9 cellular contexts compared by ENCODE assay signal in genomic region chr11:65133724-65134123, GRCh38. TPM values are rescaled to one million over a fixed set of nuclear protein-coding genes. Genes with fewer than 3 reads are reported as not detected.
DNase-seq lines count a peak whose midpoint lies in the region; ATAC-seq, FAIRE-seq and TF ChIP-seq lines count a peak whose summit lies in the region.
"Had no signal": no experiment of that assay in that cellular context is flagged by ENCODE, and none has a peak within 500 bp of the region (broad histone marks: within the 10 kb centered on the region; RNA-seq: fewer than 3 reads in every experiment).

No MANE protein-coding gene starts in this region.

- no peak overlapping the region for H2BK120ac ChIP-seq in mesenchymal stem cell (ENCODE audit: low read depth, low read length)

- H4K8ac ChIP-seq in mesenchymal stem cell (ENCODE audit: low read length) = no peak overlapping the region

- peak overlapping the region; percentile 100 for H3K27ac Mint-ChIP-seq in activated naive CD4-positive, alpha-beta T cell treated with anti-CD3 and anti-CD28 coated beads for 36 hours
- H3K27ac Mint-ChIP-seq in chondrocyte (ENCODE audit: unreplicated experiment) = peak overlapping the region; percentile 99

- no peak overlapping the region for H2AK5ac ChIP-seq in mesenchymal stem cell (ENCODE audit: low read length, severe bottlenecking)

- 5% methylated on average over 20 of the region's 20 CpGs for WGBS in mesenchymal stem cell

- no peak overlapping the region for H2BK5ac ChIP-seq in mesenchymal stem cell (ENCODE audit: low read depth, low read length, poor library complexity, severe bottlenecking)

- H3K9me3 Mint-ChIP-seq in activated naive CD4-positive, alpha-beta T cell treated with anti-CD3 and anti-CD28 coated beads for 36 hours = no peaks in the 10 kb centered on the region
- no peaks in the 10 kb centered on the region for H3K9me3 Mint-ChIP-seq in chondrocyte (ENCODE audit: low read depth)

- peaks cover 18% of the 10 kb centered on the region for H3K79me1 ChIP-seq in mesenchymal stem cell (replicated peaks; ENCODE audit: low read length, poor library complexity, severe bottlenecking)

- peak overlapping the region; percentile 91 for H3K4me2 ChIP-seq in mesenchymal stem cell (ENCODE audit: low read length, poor library complexity, severe bottlenecking)

- H3K27ac ChIP-seq in mesenchymal stem cell (ENCODE audit: low read length, poor library complexity, severe bottlenecking) (no peak overlapping the region), vagina (peak overlapping the region; percentile 94)

- peak overlapping the region in 1 of 2 experiments; percentile 33 for H2BK12ac ChIP-seq in mesenchymal stem cell (ENCODE audit: low read length in 2 of 2)

- H3K4me1 ChIP-seq in mesenchymal stem cell (ENCODE audit: control insufficient read depth, insufficient read depth, low read depth, low read length) (peaks cover 23% of the 10 kb centered on the region), vagina (peaks cover 30% of the 10 kb centered on the region)

- H3K9ac ChIP-seq in mesenchymal stem cell (ENCODE audit: low read length) = peak overlapping the region; percentile 99

- H3K9me3 ChIP-seq in mesenchymal stem cell (ENCODE audit: control insufficient read depth, low read length) (no peaks in the 10 kb centered on the region), vagina (no peaks in the 10 kb centered on the region)

- FAIRE-seq in D721Med (lab: Jason Lieb, UNC) = no peak
- FAIRE-seq: colon had no signal

- H3K4me3 ChIP-seq in mesenchymal stem cell (ENCODE audit: insufficient read depth in 1 of 2, low read depth in 1 of 2, low read length in 2 of 2) (peak overlapping the region; percentile 93), vagina (peak overlapping the region; percentile 87 to 89)

- peaks cover 39 to 43% of the 10 kb centered on the region in 2 experiments for H3K36me3 ChIP-seq in mesenchymal stem cell (ENCODE audit: control insufficient read depth in 1 of 2, insufficient read depth in 2 of 2, low read depth in 1 of 2, low read length in 2 of 2)
- H3K36me3 ChIP-seq in vagina = peaks cover 0 to 38% of the 10 kb centered on the region in 2 donors

- intact Hi-C loops in activated naive CD4-positive, alpha-beta T cell treated with anti-CD3 and anti-CD28 coated beads for 36 hours (cut with micrococcal nuclease) = loop anchor here (1.0 to 5.0 kb wide), 2 partner anchors 16 to 129 kb away; partner anchors contain the start of genes POLA2 and ZNHIT2
- intact Hi-C loops in vagina (cut with DNase I) = loop anchor here (2.0 kb wide), 1 partner anchor 47 kb away; the partner anchor contains the start of gene CAPN1

- H3K4me3 Mint-ChIP-seq in activated naive CD4-positive, alpha-beta T cell treated with anti-CD3 and anti-CD28 coated beads for 36 hours = peak overlapping the region; percentile 99
- peak overlapping the region; percentile 92 for H3K4me3 Mint-ChIP-seq in chondrocyte (ENCODE audit: unreplicated experiment)

- no peak for TF ChIP-seq CTCF in chondrocyte (IDR thresholded peaks at IDR 0.05)
- TF ChIP-seq CTCF in vagina (IDR thresholded peaks at IDR 0.05) = no peak
- no peak for TF ChIP-seq CTCF in D721Med (IDR thresholded peaks at IDR 0.05; ENCODE audit: insufficient read depth, missing control alignments)

- peak overlapping the region; percentile 88 to 99 for H3K18ac ChIP-seq in mesenchymal stem cell (ENCODE audit: low read depth in 1 of 2, low read length in 2 of 2)

- H3K27me3 Mint-ChIP-seq in activated naive CD4-positive, alpha-beta T cell treated with anti-CD3 and anti-CD28 coated beads for 36 hours (ENCODE audit: low read depth) = no peaks in the 10 kb centered on the region
- H3K27me3 Mint-ChIP-seq in chondrocyte (ENCODE audit: low read depth) = no peaks in the 10 kb centered on the region

- H3K23ac ChIP-seq in mesenchymal stem cell (ENCODE audit: low read length in 2 of 2) = no peak overlapping the region

- peak overlapping the region; percentile 77 for H4K91ac ChIP-seq in mesenchymal stem cell (ENCODE audit: low read length)

- H3K4ac ChIP-seq in mesenchymal stem cell (ENCODE audit: low read depth in 1 of 2, low read length in 2 of 2) = peak overlapping the region; percentile 39 to 86

- no peak for TF ChIP-seq POLR2A in vagina (IDR thresholded peaks at IDR 0.05)

- no peak for ATAC-seq in GM18502 (IDR thresholded peaks at IDR 0.05; ENCODE audit: poor library complexity, unreplicated experiment)

- CTCF ChIA-PET in activated naive CD4-positive, alpha-beta T cell treated with anti-CD3 and anti-CD28 coated beads for 36 hours (lab: Charles Lee) = no interaction called here

- no peak for DNase-seq in activated naive CD4-positive, alpha-beta T cell treated with anti-CD3 and anti-CD28 coated beads for 36 hours
- no peak for DNase-seq in activated naive CD4-positive, alpha-beta T cell treated with Interleukin-2 at 50 U/mL for 16 hours
- DNase-seq in chondrocyte (ENCODE audit: low spot score) (no peak), mesenchymal stem cell (peak; percentile 29), vagina (ENCODE audit: extremely low spot score in 2 of 2) (no peak), D721Med (ENCODE audit: insufficient read length, low spot score) (no peak), foreskin melanocyte (no peak)

- peaks cover 7% of the 10 kb centered on the region for H3K36me3 Mint-ChIP-seq in activated naive CD4-positive, alpha-beta T cell treated with anti-CD3 and anti-CD28 coated beads for 36 hours (ENCODE audit: low read depth)
- peaks cover 7% of the 10 kb centered on the region for H3K36me3 Mint-ChIP-seq in chondrocyte (ENCODE audit: low read depth)

- no peak overlapping the region for H3K14ac ChIP-seq in mesenchymal stem cell (ENCODE audit: low read length in 2 of 2)

- H2AFZ ChIP-seq in mesenchymal stem cell (ENCODE audit: low read depth, low read length) = no peak overlapping the region

- H3K27me3 ChIP-seq in mesenchymal stem cell (ENCODE audit: control insufficient read depth in 1 of 2, insufficient read depth in 1 of 2, low read length in 2 of 2) = no peaks in the 10 kb centered on the region
- no peaks in the 10 kb centered on the region for H3K27me3 ChIP-seq in vagina

- peaks cover 29% of the 10 kb centered on the region for H3K4me1 Mint-ChIP-seq in activated naive CD4-positive, alpha-beta T cell treated with anti-CD3 and anti-CD28 coated beads for 36 hours (ENCODE audit: low read depth)
- H3K4me1 Mint-ChIP-seq in chondrocyte (ENCODE audit: low read depth) = peaks cover 25% of the 10 kb centered on the region

- peak overlapping the region; percentile 46 for H2BK15ac ChIP-seq in mesenchymal stem cell (ENCODE audit: low read depth, poor library complexity, severe bottlenecking)

RNA-seq across cellular contexts. Expression of gene SYVN1, which starts 0.6 kb away (rescaled TPM):
- total RNA-seq in activated naive CD4-positive, alpha-beta T cell treated with anti-CD3 and anti-CD28 coated beads for 36 hours = 10 to 100 TPM; 19.0 to 19.2 TPM
- 47.5 to 53.5 TPM (median 49.2 TPM) in 3 replicates for total RNA-seq in chondrocyte
- 33.9 TPM for polyA plus RNA-seq in mesenchymal stem cell (2013, experiment 1 of 2)
- 33.2 TPM for polyA plus RNA-seq in mesenchymal stem cell (2013, experiment 2 of 2)
- 42.5 TPM for total RNA-seq in vagina

RNA-seq across cellular contexts. Expression of gene MRPL49, which starts 11.6 kb away (rescaled TPM):
- total RNA-seq in activated naive CD4-positive, alpha-beta T cell treated with anti-CD3 and anti-CD28 coated beads for 36 hours = 10 to 100 TPM; 49.3 to 51.6 TPM
- total RNA-seq in chondrocyte (37.2 to 43.2 TPM (median 40.5 TPM) in 3 replicates), vagina (43.5 TPM)
- 34.0 TPM for polyA plus RNA-seq in mesenchymal stem cell (2013, experiment 1 of 2)
- 33.7 TPM for polyA plus RNA-seq in mesenchymal stem cell (2013, experiment 2 of 2)

RNA-seq across cellular contexts. Expression of gene FAU, which starts 11.8 kb away (rescaled TPM):
- total RNA-seq in activated naive CD4-positive, alpha-beta T cell treated with anti-CD3 and anti-CD28 coated beads for 36 hours = 1,000 to 10,000 TPM; 1,272 to 1,294 TPM
- total RNA-seq in chondrocyte (506 to 669 TPM (median 519 TPM) in 3 replicates), vagina (1,228 TPM)
- 1,069 TPM for polyA plus RNA-seq in mesenchymal stem cell (2013, experiment 1 of 2)
- 1,068 TPM for polyA plus RNA-seq in mesenchymal stem cell (2013, experiment 2 of 2)

RNA-seq across cellular contexts. Expression of gene ZNHIT2, which starts 16.2 kb away (rescaled TPM):
- total RNA-seq in activated naive CD4-positive, alpha-beta T cell treated with anti-CD3 and anti-CD28 coated beads for 36 hours = 1 to 10 TPM; 5.6 to 6.1 TPM
- total RNA-seq in chondrocyte = 7.9 to 8.7 TPM (median 7.9 TPM) in 3 replicates
- 5.1 TPM for polyA plus RNA-seq in mesenchymal stem cell (2013, experiment 1 of 2)
- polyA plus RNA-seq in mesenchymal stem cell (2013, experiment 2 of 2) = 5.0 TPM
- 15.7 TPM for total RNA-seq in vagina

RNA-seq across cellular contexts. Expression of gene TM7SF2, which starts 22.1 kb away (rescaled TPM):
- 10 to 100 TPM; 10.9 to 11.9 TPM for total RNA-seq in activated naive CD4-positive, alpha-beta T cell treated with anti-CD3 and anti-CD28 coated beads for 36 hours
- 10.3 to 14.4 TPM (median 10.7 TPM) in 3 replicates for total RNA-seq in chondrocyte
- 37.6 TPM for polyA plus RNA-seq in mesenchymal stem cell (2013, experiment 1 of 2)
- 37.2 TPM for polyA plus RNA-seq in mesenchymal stem cell (2013, experiment 2 of 2)
- 37.6 TPM for total RNA-seq in vagina
